In genomic region chr5:77016962-77017361, GRCh38 we compare ENCODE assay signal across 25 cellular contexts.
"Had no signal": no experiment of that assay in that cellular context is flagged by ENCODE, and none has a peak within 500 bp of the region (broad histone marks: within the 10 kb centered on the region; RNA-seq: fewer than 3 reads in every experiment).

No MANE protein-coding gene starts in this region.

- FAIRE-seq: colon, endometrium had no signal

- H3K27me3 ChIP-seq: colonic mucosa, heart left ventricle had no signal

- H3K27ac ChIP-seq: colonic mucosa, coronary artery, dorsolateral prefrontal cortex, epithelial cell of prostate, esophagus muscularis mucosa, esophagus squamous epithelium, foreskin keratinocyte, gastrocnemius medialis, gastroesophageal sphincter, heart left ventricle, heart right ventricle had no signal

- H3K4me3 ChIP-seq: colonic mucosa, coronary artery, dorsolateral prefrontal cortex, esophagus muscularis mucosa, esophagus squamous epithelium, gastrocnemius medialis, gastroesophageal sphincter, heart left ventricle, heart right ventricle had no signal

- DNase-seq: colonic mucosa; cortex of kidney; dermis blood vessel endothelial cell; dorsolateral prefrontal cortex; effector CD4-positive, alpha-beta T cell; effector CD8-positive, alpha-beta T cell; effector memory CD4-positive, alpha-beta T cell; effector memory CD8-positive, alpha-beta T cell; endodermal cell; esophagus squamous epithelium; foreskin fibroblast; foreskin keratinocyte; foreskin melanocyte; gastrocnemius medialis; glutamatergic neuron; head of caudate nucleus; heart left ventricle; heart right ventricle had no signal

- H3K4me1 ChIP-seq: colonic mucosa, esophagus muscularis mucosa, esophagus squamous epithelium, foreskin keratinocyte, gastrocnemius medialis, gastroesophageal sphincter, heart right ventricle had no signal

- ATAC-seq: effector memory CD8-positive, alpha-beta T cell; esophagus mucosa; foreskin keratinocyte; gastrocnemius medialis; gastroesophageal sphincter had no signal

- H3K9me3 ChIP-seq: colonic mucosa, esophagus muscularis mucosa, esophagus squamous epithelium, gastrocnemius medialis, gastroesophageal sphincter, heart left ventricle, heart right ventricle had no signal

- H3K36me3 ChIP-seq: colonic mucosa, esophagus muscularis mucosa, esophagus squamous epithelium, gastrocnemius medialis, gastroesophageal sphincter, heart left ventricle, heart right ventricle had no signal
